8 cellular contexts compared by ENCODE assay signal in the genomic region with DNA sequence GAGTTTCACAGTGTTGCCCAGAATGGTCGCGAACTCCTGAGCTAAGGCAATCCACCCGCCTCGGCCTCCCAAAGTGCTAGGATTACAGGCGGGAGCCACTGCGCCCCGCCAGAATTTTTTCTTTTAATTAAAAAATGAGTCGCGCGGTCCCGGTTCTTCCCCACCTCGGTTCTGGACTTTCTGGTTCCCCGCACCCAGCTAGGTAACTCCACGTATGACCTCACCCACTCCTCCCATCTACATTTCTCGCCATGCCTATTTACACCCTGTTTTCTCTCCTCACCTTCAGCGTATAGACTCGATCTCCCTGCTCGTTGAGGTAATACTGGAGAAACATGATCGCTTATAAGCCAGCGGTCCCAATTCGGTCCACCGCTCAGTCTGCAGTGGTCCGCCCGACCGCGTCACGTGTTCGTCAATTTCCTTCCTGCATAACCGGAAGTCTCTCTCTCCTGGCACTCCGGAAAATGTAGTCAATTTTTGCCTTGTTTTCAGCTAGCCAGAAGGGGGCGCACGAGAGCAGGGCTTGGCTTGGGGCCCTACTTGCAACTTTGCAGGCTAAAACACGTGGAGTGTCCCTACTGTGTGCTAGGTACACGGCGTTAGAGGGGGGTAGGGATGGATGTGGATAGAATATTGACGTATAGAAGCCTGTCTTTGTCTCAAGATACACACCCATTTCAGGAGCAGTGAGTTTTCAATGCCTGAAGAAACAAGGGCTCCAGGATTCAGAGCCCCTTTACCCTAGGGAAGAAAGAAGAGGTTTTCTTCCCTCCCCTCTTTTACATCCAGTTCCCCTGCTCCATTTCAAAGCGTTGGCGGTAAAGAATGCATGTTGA. TPM values are rescaled to one million over a fixed set of nuclear protein-coding genes. Genes with fewer than 3 reads are reported as not detected.
A peak's percentile ranks its signal among the peaks of the same experiment; 100 is the strongest.
DNase-seq lines count a peak whose midpoint lies in the region; ATAC-seq and TF ChIP-seq lines count a peak whose summit lies in the region.

A gene (minus strand): TSS at position 400 of the 839 bp plus-strand sequence. CDS start 63 bp downstream, at position 337.
A gene with protein sequence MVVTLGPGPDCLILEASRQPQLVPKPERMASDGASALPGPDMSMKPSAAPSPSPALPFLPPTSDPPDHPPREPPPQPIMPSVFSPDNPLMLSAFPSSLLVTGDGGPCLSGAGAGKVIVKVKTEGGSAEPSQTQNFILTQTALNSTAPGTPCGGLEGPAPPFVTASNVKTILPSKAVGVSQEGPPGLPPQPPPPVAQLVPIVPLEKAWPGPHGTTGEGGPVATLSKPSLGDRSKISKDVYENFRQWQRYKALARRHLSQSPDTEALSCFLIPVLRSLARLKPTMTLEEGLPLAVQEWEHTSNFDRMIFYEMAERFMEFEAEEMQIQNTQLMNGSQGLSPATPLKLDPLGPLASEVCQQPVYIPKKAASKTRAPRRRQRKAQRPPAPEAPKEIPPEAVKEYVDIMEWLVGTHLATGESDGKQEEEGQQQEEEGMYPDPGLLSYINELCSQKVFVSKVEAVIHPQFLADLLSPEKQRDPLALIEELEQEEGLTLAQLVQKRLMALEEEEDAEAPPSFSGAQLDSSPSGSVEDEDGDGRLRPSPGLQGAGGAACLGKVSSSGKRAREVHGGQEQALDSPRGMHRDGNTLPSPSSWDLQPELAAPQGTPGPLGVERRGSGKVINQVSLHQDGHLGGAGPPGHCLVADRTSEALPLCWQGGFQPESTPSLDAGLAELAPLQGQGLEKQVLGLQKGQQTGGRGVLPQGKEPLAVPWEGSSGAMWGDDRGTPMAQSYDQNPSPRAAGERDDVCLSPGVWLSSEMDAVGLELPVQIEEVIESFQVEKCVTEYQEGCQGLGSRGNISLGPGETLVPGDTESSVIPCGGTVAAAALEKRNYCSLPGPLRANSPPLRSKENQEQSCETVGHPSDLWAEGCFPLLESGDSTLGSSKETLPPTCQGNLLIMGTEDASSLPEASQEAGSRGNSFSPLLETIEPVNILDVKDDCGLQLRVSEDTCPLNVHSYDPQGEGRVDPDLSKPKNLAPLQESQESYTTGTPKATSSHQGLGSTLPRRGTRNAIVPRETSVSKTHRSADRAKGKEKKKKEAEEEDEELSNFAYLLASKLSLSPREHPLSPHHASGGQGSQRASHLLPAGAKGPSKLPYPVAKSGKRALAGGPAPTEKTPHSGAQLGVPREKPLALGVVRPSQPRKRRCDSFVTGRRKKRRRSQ (plus strand): TSS at position 579 of the 839 bp plus-strand sequence. CDS start 382 bp downstream, outside the sequence.

- H3K27ac ChIP-seq in esophagus muscularis mucosa (replicated peaks in 1 of 4), result peak within 1 kb of the TSS; percentile 88 to 90 (median 89)

- TF ChIP-seq CTCF in esophagus muscularis mucosa (IDR thresholded peaks at IDR 0.05), result peak; percentile 84 to 97 (median 92)

- H3K36me3 ChIP-seq in esophagus muscularis mucosa, result peaks cover 0 to 30% (median 7%) of the 10 kb centered on the region in 4 donors

- peak; percentile 85 for ATAC-seq in GM21576 (IDR thresholded peaks at IDR 0.05; ENCODE audit: unreplicated experiment)

- H3K4me3 ChIP-seq in Jurkat, Clone E6-1 (ENCODE audit: low read length), result peak within 1 kb of the TSS; percentile 99
- peak within 1 kb of the TSS; percentile 64 to 87 (median 74) for H3K4me3 ChIP-seq in esophagus muscularis mucosa

- peak; percentile 67 for TF ChIP-seq POLR2A in esophagus muscularis mucosa (IDR thresholded peaks at IDR 0.05; ENCODE audit: low read depth)

- intact Hi-C loops in esophagus muscularis mucosa (cut with DNase I), result loop anchor here (1.0 to 10.0 kb wide), 3 partner anchors 24 to 242 kb away; a partner anchor contains a TSS

- WGBS in esophagus muscularis mucosa, result 1% methylated on average over 37 of the region's 38 CpGs

- TF ChIP-seq EP300 in esophagus muscularis mucosa (IDR thresholded peaks at IDR 0.05), result no peak

- H3K4me1 ChIP-seq in esophagus muscularis mucosa, result peaks cover 18 to 29% (median 23%) of the 10 kb centered on the region in 4 donors

- no peaks in the 10 kb centered on the region for H3K9me3 ChIP-seq in esophagus muscularis mucosa

- DNase-seq in DMS53 treated with DMSO at 0.1 percent for 48 hours (lab: John Stamatoyannopoulos, UW; ENCODE audit: unreplicated experiment) (peak; percentile 87), OCI-M2 (lab: John Stamatoyannopoulos, UW; ENCODE audit: unreplicated experiment) (peak; percentile 61), esophagus muscularis mucosa (ENCODE audit: extremely low spot score) (peak; percentile 97), myocyte (ENCODE audit: low read depth) (peak; percentile 92)
- DNase-seq in Jurkat, Clone E6-1 (ENCODE audit: low read depth, low spot score), result peak; percentile 90
- peak; percentile 93 for DNase-seq in activated T-cell treated with anti-CD3 and anti-CD28 coated beads, Interleukin-2, amount 50 U/mL, for 1 hour
- peak; percentile 83 to 89 for DNase-seq in stimulated activated CD8-positive, alpha-beta memory T cell treated with anti-CD3 and anti-CD28 coated beads, Interleukin-7, amount 100 ng/mL, for 4 hours (ENCODE audit: low read depth in 2 of 2)

- H3K27me3 ChIP-seq in esophagus muscularis mucosa, result no peaks in the 10 kb centered on the region

RNA-seq across cellular contexts. Expression of the first gene that starts in this region (rescaled TPM):
- polyA plus RNA-seq in Jurkat, Clone E6-1 (2012; ENCODE audit: insufficient read depth, insufficient read length), result 343 TPM
- 100 to 1,000 TPM in 3 of 4 donors, 10 to 100 TPM in 1; 78.5 to 136 (median 116) TPM for total RNA-seq in esophagus muscularis mucosa
- total RNA-seq in myocyte, result 142 and 208 TPM in 2 replicates
- 359 TPM for polyA plus RNA-seq in myocyte (2012)

RNA-seq across cellular contexts. Expression of the second gene that starts in this region (rescaled TPM):
- polyA plus RNA-seq in Jurkat, Clone E6-1 (2012; ENCODE audit: insufficient read depth, insufficient read length), result not detected
- total RNA-seq in esophagus muscularis mucosa (not detected), myocyte (not detected in 2 replicates)
- polyA plus RNA-seq in myocyte (2012), result 0.01 TPM

Comparison
In these comparisons a context has a peak if more than half of its experiments do, and no peak if none do; other contexts are left out.
1. Peak in every context shown above with its lines: DNase-seq, ATAC-seq, H3K4me3 ChIP-seq and H3K27ac ChIP-seq.